ENCODE assay signal across 14 cellular contexts in genomic region chr5:74392698-74393431, GRCh38.
A peak's percentile ranks its signal among the peaks of the same experiment; 100 is the strongest.
DNase-seq lines count a peak whose midpoint lies in the region; ATAC-seq and TF ChIP-seq lines count a peak whose summit lies in the region.
"Had no signal": no experiment of that assay in that cellular context is flagged by ENCODE, and none has a peak within 500 bp of the region (broad histone marks: within the 10 kb centered on the region; RNA-seq: fewer than 3 reads in every experiment).

No MANE protein-coding gene starts in this region.

- no peak overlapping the region for H3K27ac Mint-ChIP-seq in activated CD8-positive, alpha-beta T cell treated with anti-CD3 and anti-CD28 coated beads, Interleukin-2, amount 10 ng/mL, durations not matched to agents 7 days and 5 days
- H3K27ac Mint-ChIP-seq: activated naive CD8-positive, alpha-beta T cell treated with anti-CD3 and anti-CD28 coated beads, Interleukin-2, amount 10 ng/mL, durations not matched to agents 7 days and 5 days; stimulated activated memory B cell treated with anti-CD40 and anti-IgM and Interleukin-4, amounts not matched to agents 10 μg/mL and 1 μg/mL and 100 μg/mL, for 72 hours had no signal

- no peak for TF ChIP-seq POLR2A in gastrocnemius medialis (IDR thresholded peaks at IDR 0.05)

- no peak overlapping the region for H3K4me3 Mint-ChIP-seq in activated CD8-positive, alpha-beta T cell treated with anti-CD3 and anti-CD28 coated beads, Interleukin-2, amount 10 ng/mL, durations not matched to agents 7 days and 5 days
- H3K4me3 Mint-ChIP-seq: activated naive CD8-positive, alpha-beta T cell treated with anti-CD3 and anti-CD28 coated beads, Interleukin-2, amount 10 ng/mL, durations not matched to agents 7 days and 5 days; stimulated activated memory B cell treated with anti-CD40 and anti-IgM and Interleukin-4, amounts not matched to agents 10 μg/mL and 1 μg/mL and 100 μg/mL, for 72 hours had no signal

- H3K36me3 ChIP-seq in HEK293 (ENCODE audit: control insufficient read depth in 2 of 2, insufficient read depth in 1 of 2, low read length in 2 of 2): no peaks in the 10 kb centered on the region
- no peaks in the 10 kb centered on the region for H3K36me3 ChIP-seq in adipocyte (ENCODE audit: control insufficient read depth, insufficient read depth, low read length, severe bottlenecking)
- no peaks in the 10 kb centered on the region for H3K36me3 ChIP-seq in gastrocnemius medialis

- TF ChIP-seq CTCF in HEK293 (tag by site-specific recombination; IDR thresholded peaks at IDR 0.05) (no peak), fibroblast of villous mesenchyme (IDR thresholded peaks at IDR 0.05; ENCODE audit: insufficient read depth, low read depth, low read length) (no peak), gastrocnemius medialis (IDR thresholded peaks at IDR 0.05 in 4 of 5, conservative IDR thresholded peaks at IDR 0.05 in 1 of 5) (no peak)

- peak; percentile 49 for DNase-seq in A172 (ENCODE audit: low spot score)
- peak; percentile 28 for DNase-seq in adipocyte (ENCODE audit: low read depth)
- peak; percentile 41 for DNase-seq in fibroblast of villous mesenchyme (ENCODE audit: low read depth)
- DNase-seq in gastrocnemius medialis: no peak
- no peak for DNase-seq in activated CD8-positive, alpha-beta memory T cell treated with anti-CD3 and anti-CD28 coated beads, Interleukin-2, amount 50 U/mL, for 4 hours
- no peak for DNase-seq in activated CD8-positive, alpha-beta T cell treated with anti-CD3 and anti-CD28 coated beads, Interleukin-2, amount 10 ng/mL, durations not matched to agents 7 days and 5 days
- no peak for DNase-seq in left lobe of liver (ENCODE audit: low spot score)
- DNase-seq: activated naive CD8-positive, alpha-beta T cell treated with anti-CD3 and anti-CD28 coated beads, Interleukin-2, amount 10 ng/mL, durations not matched to agents 7 days and 5 days; effector CD8-positive, alpha-beta T cell; NCI-H2171; T-helper 9 cell had no signal

- CTCF ChIA-PET in HEK293 (lab: Yijun Ruan, JAX): interaction anchor here (1.0 to 2.3 kb wide), 5 partner anchors 10 to 257 kb away, joined by 3 to 7 read pairs (median 3); no protein-coding TSS in a partner anchor
- CTCF ChIA-PET in activated CD8-positive, alpha-beta T cell treated with anti-CD3 and anti-CD28 coated beads, Interleukin-2, amount 10 ng/mL, durations not matched to agents 7 days and 5 days (lab: Charles Lee): no interaction called here

- ATAC-seq in gastrocnemius medialis: no peak
- ATAC-seq in activated CD8-positive, alpha-beta T cell treated with anti-CD3 and anti-CD28 coated beads, Interleukin-2, amount 10 ng/mL, durations not matched to agents 7 days and 5 days: no peak
- no peak for ATAC-seq in left lobe of liver
- ATAC-seq: stimulated activated memory B cell treated with anti-CD40 and anti-IgM and Interleukin-4, amounts not matched to agents 10 μg/mL and 1 μg/mL and 100 μg/mL, for 72 hours had no signal

- H3K27me3 Mint-ChIP-seq in activated CD8-positive, alpha-beta T cell treated with anti-CD3 and anti-CD28 coated beads, Interleukin-2, amount 10 ng/mL, durations not matched to agents 7 days and 5 days (ENCODE audit: low read depth): no peaks in the 10 kb centered on the region
- H3K27me3 Mint-ChIP-seq: activated naive CD8-positive, alpha-beta T cell treated with anti-CD3 and anti-CD28 coated beads, Interleukin-2, amount 10 ng/mL, durations not matched to agents 7 days and 5 days; stimulated activated memory B cell treated with anti-CD40 and anti-IgM and Interleukin-4, amounts not matched to agents 10 μg/mL and 1 μg/mL and 100 μg/mL, for 72 hours had no signal

- intact Hi-C loops in gastrocnemius medialis (cut with DNase I; ENCODE audit: low total_unique reads): no loop called here

- H3K9ac ChIP-seq in adipocyte (ENCODE audit: low read length): no peak overlapping the region

- H3K9me3 ChIP-seq in HEK293 (ENCODE audit: control insufficient read depth, insufficient read depth, low read depth, low read length) (no peaks in the 10 kb centered on the region; the same call in 1 of the 2 replicates), adipocyte (ENCODE audit: control insufficient read depth, low read length) (no peaks in the 10 kb centered on the region), gastrocnemius medialis (no peaks in the 10 kb centered on the region)

- no peak overlapping the region for H3K4me3 ChIP-seq in HEK293 (ENCODE audit: low read depth, low read length)
- H3K4me3 ChIP-seq in adipocyte (ENCODE audit: low read length): no peak overlapping the region
- H3K4me3 ChIP-seq in fibroblast of villous mesenchyme (ENCODE audit: low read depth, low read length): no peak overlapping the region
- no peak overlapping the region for H3K4me3 ChIP-seq in gastrocnemius medialis
- H3K4me3 ChIP-seq: lung had no signal

- POLR2A ChIA-PET in HEK293 (lab: Yijun Ruan, JAX): interaction anchor here (1.4 kb wide), 1 partner anchor 248 kb away, joined by 4 read pairs; the partner anchor contains the start of gene ENC1
- POLR2A ChIA-PET in activated CD8-positive, alpha-beta T cell treated with anti-CD3 and anti-CD28 coated beads, Interleukin-2, amount 10 ng/mL, durations not matched to agents 7 days and 5 days (lab: Charles Lee): no interaction called here

- in situ Hi-C loops in gastrocnemius medialis (cut with MboI; ENCODE audit: low sequenced_read_pairs in 4 of 4): no loop called here

- H3K4me1 Mint-ChIP-seq in activated CD8-positive, alpha-beta T cell treated with anti-CD3 and anti-CD28 coated beads, Interleukin-2, amount 10 ng/mL, durations not matched to agents 7 days and 5 days (ENCODE audit: low read depth): no peaks in the 10 kb centered on the region
- H3K4me1 Mint-ChIP-seq: activated naive CD8-positive, alpha-beta T cell treated with anti-CD3 and anti-CD28 coated beads, Interleukin-2, amount 10 ng/mL, durations not matched to agents 7 days and 5 days had no signal

- H3K4me1 ChIP-seq in HEK293 (ENCODE audit: control insufficient read depth, insufficient read depth, low read length) (peaks cover 12% of the 10 kb centered on the region), adipocyte (ENCODE audit: control insufficient read depth, insufficient read depth, low read length) (peaks cover 9% of the 10 kb centered on the region), gastrocnemius medialis (peaks cover 8 to 11% of the 10 kb centered on the region in 2 donors)

- no peaks in the 10 kb centered on the region for H3K27me3 ChIP-seq in adipocyte (replicated peaks; ENCODE audit: control insufficient read depth, insufficient read depth, low read length)
- H3K27me3 ChIP-seq in gastrocnemius medialis: no peaks in the 10 kb centered on the region

- H3K9me3 Mint-ChIP-seq in activated CD8-positive, alpha-beta T cell treated with anti-CD3 and anti-CD28 coated beads, Interleukin-2, amount 10 ng/mL, durations not matched to agents 7 days and 5 days (ENCODE audit: insufficient read depth): no peaks in the 10 kb centered on the region
- H3K9me3 Mint-ChIP-seq: activated naive CD8-positive, alpha-beta T cell treated with anti-CD3 and anti-CD28 coated beads, Interleukin-2, amount 10 ng/mL, durations not matched to agents 7 days and 5 days; stimulated activated memory B cell treated with anti-CD40 and anti-IgM and Interleukin-4, amounts not matched to agents 10 μg/mL and 1 μg/mL and 100 μg/mL, for 72 hours had no signal

- H3K36me3 Mint-ChIP-seq in activated CD8-positive, alpha-beta T cell treated with anti-CD3 and anti-CD28 coated beads, Interleukin-2, amount 10 ng/mL, durations not matched to agents 7 days and 5 days (ENCODE audit: low read depth): no peaks in the 10 kb centered on the region
- H3K36me3 Mint-ChIP-seq: activated naive CD8-positive, alpha-beta T cell treated with anti-CD3 and anti-CD28 coated beads, Interleukin-2, amount 10 ng/mL, durations not matched to agents 7 days and 5 days; stimulated activated memory B cell treated with anti-CD40 and anti-IgM and Interleukin-4, amounts not matched to agents 10 μg/mL and 1 μg/mL and 100 μg/mL, for 72 hours had no signal

- peak overlapping the region; percentile 18; the same call in 1 of the 2 replicates for H3K27ac ChIP-seq in HEK293 (ENCODE audit: extremely low read depth, low read depth, low read length)
- no peak overlapping the region for H3K27ac ChIP-seq in gastrocnemius medialis

TF ChIP-seq in HEK293, 187 proteins besides CTCF, POLR2A, EP300 and RAD21 (continues in another document):
- TF ChIP-seq ZBTB6 (tag by site-specific recombination; IDR thresholded peaks at IDR 0.05) (no peak), WT1 (tag by site-specific recombination; IDR thresholded peaks at IDR 0.05) (peak; percentile 78)
- TF ChIP-seq, protein P1, sequence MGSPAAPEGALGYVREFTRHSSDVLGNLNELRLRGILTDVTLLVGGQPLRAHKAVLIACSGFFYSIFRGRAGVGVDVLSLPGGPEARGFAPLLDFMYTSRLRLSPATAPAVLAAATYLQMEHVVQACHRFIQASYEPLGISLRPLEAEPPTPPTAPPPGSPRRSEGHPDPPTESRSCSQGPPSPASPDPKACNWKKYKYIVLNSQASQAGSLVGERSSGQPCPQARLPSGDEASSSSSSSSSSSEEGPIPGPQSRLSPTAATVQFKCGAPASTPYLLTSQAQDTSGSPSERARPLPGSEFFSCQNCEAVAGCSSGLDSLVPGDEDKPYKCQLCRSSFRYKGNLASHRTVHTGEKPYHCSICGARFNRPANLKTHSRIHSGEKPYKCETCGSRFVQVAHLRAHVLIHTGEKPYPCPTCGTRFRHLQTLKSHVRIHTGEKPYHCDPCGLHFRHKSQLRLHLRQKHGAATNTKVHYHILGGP (tag by site-specific recombination; IDR thresholded peaks at IDR 0.05): 0 out of 2 replicates have a peak, but pooled peaks have one; percentile 12

Comparison
In these comparisons a context has a peak if more than half of its experiments do, and no peak if none do; other contexts are left out.
1. DNase-seq: peak in A172 (single experiment), adipocyte (single experiment) and fibroblast of villous mesenchyme (single experiment); none in gastrocnemius medialis (0 of 2), activated CD8-positive, alpha-beta memory T cell treated with anti-CD3 and anti-CD28 coated beads, Interleukin-2, amount 50 U/mL, for 4 hours (single experiment), activated CD8-positive, alpha-beta T cell treated with anti-CD3 and anti-CD28 coated beads, Interleukin-2, amount 10 ng/mL, durations not matched to agents 7 days and 5 days (single experiment) and left lobe of liver (single experiment).